ENCODE assay signal across 15 cellular contexts in genomic region chr3:67564008-67564407, GRCh38.
DNase-seq lines count a peak whose midpoint lies in the region; ATAC-seq, FAIRE-seq and TF ChIP-seq lines count a peak whose summit lies in the region.
"Had no signal": no experiment of that assay in that cellular context is flagged by ENCODE, and none has a peak within 500 bp of the region (broad histone marks: within the 10 kb centered on the region; RNA-seq: fewer than 3 reads in every experiment).

No MANE protein-coding gene starts in this region.

- no peak for ATAC-seq in activated naive CD8-positive, alpha-beta T cell treated with anti-CD3 and anti-CD28 coated beads, Interleukin-2, amount 10 ng/mL, durations not matched to agents 7 days and 5 days (ENCODE audit: low read depth)
- ATAC-seq in HepG2 (peak; percentile 79), HG02885 (IDR thresholded peaks at IDR 0.05; ENCODE audit: poor library complexity, unreplicated experiment) (no peak)
- ATAC-seq: HCT116 had no signal

- TF ChIP-seq POLR2A in HepG2 (IDR thresholded peaks at IDR 0.05; ENCODE audit: insufficient read depth in 1 of 2, low read depth in 2 of 2, low read length in 2 of 2) (no peak), suprapubic skin (IDR thresholded peaks at IDR 0.05) (no peak)

- no peaks in the 10 kb centered on the region for H3K4me1 Mint-ChIP-seq in activated naive CD8-positive, alpha-beta T cell treated with anti-CD3 and anti-CD28 coated beads, Interleukin-2, amount 10 ng/mL, durations not matched to agents 7 days and 5 days
- peaks cover 14% of the 10 kb centered on the region for H3K4me1 Mint-ChIP-seq in activated naive CD8-positive, alpha-beta T cell treated with anti-CD3 and anti-CD28 coated beads for 36 hours

- H3K36me3 Mint-ChIP-seq in activated naive CD8-positive, alpha-beta T cell treated with anti-CD3 and anti-CD28 coated beads, Interleukin-2, amount 10 ng/mL, durations not matched to agents 7 days and 5 days: peaks cover 38% of the 10 kb centered on the region
- H3K36me3 Mint-ChIP-seq in activated naive CD8-positive, alpha-beta T cell treated with anti-CD3 and anti-CD28 coated beads for 36 hours: peaks cover 29% of the 10 kb centered on the region

- peak; percentile 4 for FAIRE-seq in HepG2 (lab: Jason Lieb, UNC)

- peak overlapping the region; percentile 35 for H3K27ac Mint-ChIP-seq in activated naive CD8-positive, alpha-beta T cell treated with anti-CD3 and anti-CD28 coated beads, Interleukin-2, amount 10 ng/mL, durations not matched to agents 7 days and 5 days
- no peak overlapping the region for H3K27ac Mint-ChIP-seq in activated naive CD8-positive, alpha-beta T cell treated with anti-CD3 and anti-CD28 coated beads for 36 hours

- no peak for TF ChIP-seq CTCF in fibroblast of pulmonary artery (IDR thresholded peaks at IDR 0.05; ENCODE audit: low read length, missing control alignments)
- no peak for TF ChIP-seq CTCF in HepG2 (CRISPR knock-in tag; IDR thresholded peaks at IDR 0.05)
- TF ChIP-seq CTCF in BE2C (IDR thresholded peaks at IDR 0.05; ENCODE audit: low read depth, low read length): no peak
- TF ChIP-seq CTCF in suprapubic skin (IDR thresholded peaks at IDR 0.05): no peak

- H2AFZ ChIP-seq in HepG2 (ENCODE audit: low read length): no peak overlapping the region

- 0 out of 2 replicates have a peak overlapping the region, but pooled peaks have one; percentile 12 for H3K4me2 ChIP-seq in HepG2 (ENCODE audit: low read depth, low read length)
- H3K4me2 ChIP-seq: BLaER1 had no signal

- no peaks in the 10 kb centered on the region for H4K20me1 ChIP-seq in HepG2 (ENCODE audit: insufficient read depth, low read length)
- H4K20me1 ChIP-seq: BLaER1 had no signal

- TF ChIP-seq RAD21 in HepG2 (CRISPR knock-in tag; IDR thresholded peaks at IDR 0.05): no peak

- H3K4me1 ChIP-seq in HepG2 (ENCODE audit: insufficient read depth, low read length) (peaks cover 35% of the 10 kb centered on the region), BE2C (no peaks in the 10 kb centered on the region), suprapubic skin (no peaks in the 10 kb centered on the region)
- H3K4me1 ChIP-seq: BLaER1, Caco-2 had no signal

- BruUV-seq in HepG2 (replicated peaks; lab: Mats Ljungman, UMichigan): no TSS peak

- H3K4me3 ChIP-seq in fibroblast of pulmonary artery (replicated peaks; ENCODE audit: low read depth, low read length) (no peak overlapping the region), HepG2 (replicated peaks in 1 of 3; ENCODE audit: insufficient read depth in 1 of 3, low read depth in 2 of 3, low read length in 3 of 3) (no peak overlapping the region), BE2C (ENCODE audit: low read depth, low read length) (no peak overlapping the region), suprapubic skin (no peak overlapping the region)
- H3K4me3 ChIP-seq: BLaER1 had no signal

- 73% methylated on average over 3 of the region's 3 CpGs for WGBS in HepG2 (ENCODE audit: low lambda C conversion rate)
- WGBS in suprapubic skin: 91% methylated on average over 3 of the region's 3 CpGs

- H3K36me3 ChIP-seq in HepG2 (replicated peaks in 1 of 2; ENCODE audit: control insufficient read depth in 1 of 2, insufficient read depth in 2 of 2, low read length in 2 of 2) (peaks cover 0 to 3% of the 10 kb centered on the region in 2 experiments; a peak in 1 of 5 replicates), BE2C (no peaks in the 10 kb centered on the region), suprapubic skin (no peaks in the 10 kb centered on the region)
- H3K36me3 ChIP-seq: BLaER1 had no signal

- intact Hi-C loops in HepG2 (cut with micrococcal nuclease; ENCODE audit: unreplicated experiment): no loop called here

- H3K4me3 Mint-ChIP-seq in activated naive CD8-positive, alpha-beta T cell treated with anti-CD3 and anti-CD28 coated beads, Interleukin-2, amount 10 ng/mL, durations not matched to agents 7 days and 5 days: no peak overlapping the region
- no peak overlapping the region for H3K4me3 Mint-ChIP-seq in activated naive CD8-positive, alpha-beta T cell treated with anti-CD3 and anti-CD28 coated beads for 36 hours
- H3K4me3 Mint-ChIP-seq: CD8-positive, alpha-beta memory T cell had no signal

- no peak overlapping the region for H3K9ac ChIP-seq in HepG2 (ENCODE audit: insufficient read depth, low read depth, low read length)
- H3K9ac ChIP-seq: BLaER1 had no signal

- DNase-seq in activated naive CD8-positive, alpha-beta T cell treated with anti-CD3 and anti-CD28 coated beads, Interleukin-2, amount 10 ng/mL, durations not matched to agents 7 days and 5 days: no peak
- no peak for DNase-seq in activated naive CD8-positive, alpha-beta T cell treated with anti-CD3 and anti-CD28 coated beads for 36 hours
- peak; percentile 26 for DNase-seq in fibroblast of pulmonary artery (ENCODE audit: low read depth)
- DNase-seq in HepG2 (ENCODE audit: low spot score): peak; percentile 24
- no peak for DNase-seq in KBM-7
- no peak for DNase-seq in BE2C
- no peak for DNase-seq in suprapubic skin (ENCODE audit: low spot score in 2 of 2)
- DNase-seq: Caco-2; CD8-positive, alpha-beta memory T cell; DND-41 had no signal

- no peaks in the 10 kb centered on the region for H3K27me3 Mint-ChIP-seq in activated naive CD8-positive, alpha-beta T cell treated with anti-CD3 and anti-CD28 coated beads, Interleukin-2, amount 10 ng/mL, durations not matched to agents 7 days and 5 days
- no peaks in the 10 kb centered on the region for H3K27me3 Mint-ChIP-seq in activated naive CD8-positive, alpha-beta T cell treated with anti-CD3 and anti-CD28 coated beads for 36 hours
- H3K27me3 Mint-ChIP-seq: CD8-positive, alpha-beta memory T cell had no signal

- in situ Hi-C loops in HepG2 (cut with HindIII; ENCODE audit: extremely low pct_ligation_motif_present, low pct_unique_long_range_greater_than_20kb) (no loop called here), KBM-7 (cut with MboI; ENCODE audit: low pct_unique_long_range_greater_than_20kb, low sequenced_read_pairs) (no loop called here)

- no peaks in the 10 kb centered on the region for H3K9me3 ChIP-seq in HepG2 (ENCODE audit: low read length)
- H3K9me3 ChIP-seq in BE2C: no peaks in the 10 kb centered on the region
- H3K9me3 ChIP-seq in suprapubic skin: no peaks in the 10 kb centered on the region
- H3K9me3 ChIP-seq: BLaER1, Caco-2 had no signal

- H3K79me2 ChIP-seq in HepG2 (ENCODE audit: insufficient read depth, low read length): no peaks in the 10 kb centered on the region

- CTCF ChIA-PET in HepG2 (lab: Yijun Ruan, JAX; ENCODE audit: low intra/inter-chr PET ratio, low total read pairs): no interaction called here

- H3K27ac ChIP-seq in HepG2 (ENCODE audit: extremely low read length, insufficient read depth, low read length) (peak overlapping the region; percentile 9), suprapubic skin (no peak overlapping the region)
- H3K27ac ChIP-seq: 22Rv1, BLaER1, HL-60 had no signal

- H3K27me3 ChIP-seq in HepG2 (ENCODE audit: control insufficient read depth in 1 of 2, insufficient read depth in 2 of 2, low read length in 2 of 2) (no peaks in the 10 kb centered on the region), BE2C (no peaks in the 10 kb centered on the region), suprapubic skin (no peaks in the 10 kb centered on the region)
- H3K27me3 ChIP-seq: BLaER1 had no signal

- TF ChIP-seq EP300 in HepG2 (IDR thresholded peaks at IDR 0.05; ENCODE audit: low read depth in 2 of 2, low read length in 2 of 2): no peak
- TF ChIP-seq EP300 in HepG2 (CRISPR knock-in tag; IDR thresholded peaks at IDR 0.05; ENCODE audit: borderline replicate concordance): no peak
- no peak for TF ChIP-seq EP300 in suprapubic skin (IDR thresholded peaks at IDR 0.05)

- peaks cover 5% of the 10 kb centered on the region for H3K9me3 Mint-ChIP-seq in activated naive CD8-positive, alpha-beta T cell treated with anti-CD3 and anti-CD28 coated beads, Interleukin-2, amount 10 ng/mL, durations not matched to agents 7 days and 5 days
- H3K9me3 Mint-ChIP-seq in activated naive CD8-positive, alpha-beta T cell treated with anti-CD3 and anti-CD28 coated beads for 36 hours: peaks cover 4% of the 10 kb centered on the region

- POLR2A ChIA-PET in activated naive CD8-positive, alpha-beta T cell treated with anti-CD3 and anti-CD28 coated beads, Interleukin-2, amount 10 ng/mL, durations not matched to agents 7 days and 5 days (lab: Charles Lee): no interaction called here
- POLR2A ChIA-PET in HepG2 (lab: Yijun Ruan, JAX): no interaction called here

TF ChIP-seq in HepG2, 621 proteins besides CTCF, POLR2A, EP300 and RAD21 (continues in another document):
- TF ChIP-seq HOMEZ (CRISPR knock-in tag; IDR thresholded peaks at IDR 0.05; ENCODE audit: low read depth) (peak; percentile 84; the same call in 1 of the 2 replicates), SOX13 (IDR thresholded peaks at IDR 0.05) (no peak), SOX13 (CRISPR knock-in tag; conservative IDR thresholded peaks at IDR 0.05 in 1 of 2, IDR thresholded peaks at IDR 0.05 in 1 of 2) (peak in 1 of 2 experiments; percentile 10; a peak in 1 of 4 replicates), POGZ (CRISPR knock-in tag; IDR thresholded peaks at IDR 0.05) (peak; percentile 74; the same call in 1 of the 2 replicates), TEAD3 (CRISPR knock-in tag; optimal IDR thresholded peaks at IDR 0.05; ENCODE audit: borderline replicate concordance) (peak; percentile 54), WIZ (CRISPR knock-in tag; IDR thresholded peaks at IDR 0.05) (no peak), ETV5 (CRISPR knock-in tag; IDR thresholded peaks at IDR 0.05; ENCODE audit: borderline replicate concordance) (peak; percentile 70; the same call in 1 of the 2 replicates)

Comparison
In these comparisons a context has a peak if more than half of its experiments do, and no peak if none do; other contexts are left out.
1. DNase-seq: peak in fibroblast of pulmonary artery (single experiment) and HepG2 (single experiment); none in activated naive CD8-positive, alpha-beta T cell treated with anti-CD3 and anti-CD28 coated beads, Interleukin-2, amount 10 ng/mL, durations not matched to agents 7 days and 5 days (single experiment), activated naive CD8-positive, alpha-beta T cell treated with anti-CD3 and anti-CD28 coated beads for 36 hours (single experiment), KBM-7 (single experiment), BE2C (single experiment) and suprapubic skin (0 of 2).